1 cellular context compared by ENCODE assay signal in genomic region chr22:46075764-46076531, GRCh38.
TF ChIP-seq lines count a peak whose summit lies in the region.

No MANE protein-coding gene starts in this region.

TF ChIP-seq in A549, 52 proteins besides CTCF, POLR2A, EP300 and RAD21:
- TF ChIP-seq HOXB13 (CRISPR knock-in tag; IDR thresholded peaks at IDR 0.05; ENCODE audit: low read depth) (no peak), SMC3 (IDR thresholded peaks at IDR 0.05) (no peak), MAX (IDR thresholded peaks at IDR 0.05) (0 out of 2 replicates have a peak, but pooled peaks have one; percentile 5), ZFP36 (IDR thresholded peaks at IDR 0.05; ENCODE audit: borderline replicate concordance, partially characterized antibody) (no peak), EHF (CRISPR knock-in tag; IDR thresholded peaks at IDR 0.05) (no peak), CBX2 (IDR thresholded peaks at IDR 0.05; ENCODE audit: borderline replicate concordance, low read depth) (no peak), MAFK (IDR thresholded peaks at IDR 0.05; ENCODE audit: partially characterized antibody) (peak; percentile 35), ELK1 (IDR thresholded peaks at IDR 0.05; ENCODE audit: low read depth, low read length) (no peak), NFE2L2 (conservative IDR thresholded peaks at IDR 0.05; ENCODE audit: low read length) (no peak), MAZ (IDR thresholded peaks at IDR 0.05; ENCODE audit: borderline replicate concordance, low read depth, low read length) (0 out of 2 replicates have a peak, but pooled peaks have one; percentile 17)
- TF ChIP-seq, protein P1, sequence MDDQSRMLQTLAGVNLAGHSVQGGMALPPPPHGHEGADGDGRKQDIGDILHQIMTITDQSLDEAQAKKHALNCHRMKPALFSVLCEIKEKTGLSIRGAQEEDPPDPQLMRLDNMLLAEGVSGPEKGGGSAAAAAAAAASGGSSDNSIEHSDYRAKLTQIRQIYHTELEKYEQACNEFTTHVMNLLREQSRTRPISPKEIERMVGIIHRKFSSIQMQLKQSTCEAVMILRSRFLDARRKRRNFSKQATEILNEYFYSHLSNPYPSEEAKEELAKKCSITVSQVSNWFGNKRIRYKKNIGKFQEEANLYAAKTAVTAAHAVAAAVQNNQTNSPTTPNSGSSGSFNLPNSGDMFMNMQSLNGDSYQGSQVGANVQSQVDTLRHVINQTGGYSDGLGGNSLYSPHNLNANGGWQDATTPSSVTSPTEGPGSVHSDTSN (IDR thresholded peaks at IDR 0.05) = 0 out of 2 replicates have a peak, but pooled peaks have one; percentile 11
